Comparison of ENCODE assay signal across 1 cellular context in the genomic region with DNA sequence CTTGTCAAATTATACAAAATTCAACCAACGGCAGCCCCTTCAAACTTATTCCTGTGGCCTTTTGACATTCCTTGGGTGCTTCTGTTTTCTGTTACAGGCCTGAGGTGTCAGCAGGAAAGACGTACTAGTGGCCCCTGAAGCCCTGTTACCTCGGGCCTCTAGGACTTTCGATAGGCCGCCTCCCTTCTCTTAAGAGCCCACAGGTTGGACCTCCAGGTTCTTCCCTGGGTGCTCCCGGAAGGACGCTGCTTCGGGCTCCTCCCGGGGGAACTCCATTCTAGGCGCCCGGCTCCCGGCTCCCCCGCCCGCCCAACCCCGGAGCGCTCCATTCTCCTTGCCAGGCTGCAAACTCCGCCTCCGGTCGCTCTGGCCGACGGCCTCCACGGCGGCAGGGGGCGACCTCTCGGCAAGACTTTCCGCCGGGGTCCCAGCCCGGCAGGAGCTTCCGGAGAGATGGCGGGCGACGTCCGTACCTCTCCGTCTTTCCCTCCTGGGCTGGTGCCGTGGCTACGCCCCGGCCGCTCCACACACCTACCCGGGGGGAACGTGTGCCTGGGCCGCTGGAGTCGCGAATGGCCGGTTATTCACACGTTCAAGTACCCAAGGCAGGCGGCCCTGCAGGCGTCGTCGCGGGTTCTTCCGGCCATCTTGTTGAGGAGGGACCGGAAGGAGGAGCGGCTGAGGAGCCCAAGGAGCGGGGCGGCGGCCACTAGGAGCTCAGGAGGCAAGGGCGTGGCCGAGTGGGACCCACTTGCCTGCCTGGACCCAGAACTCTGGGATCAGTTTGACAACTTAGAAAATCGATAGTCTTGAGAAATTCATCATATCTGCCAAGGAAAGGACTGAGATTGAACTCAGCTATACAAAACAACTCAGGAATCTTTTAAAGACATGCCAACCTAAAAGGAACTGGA.
TF ChIP-seq lines count a peak whose summit lies in the region.

No MANE protein-coding gene starts in this region.

TF ChIP-seq in K562, 482 proteins besides CTCF, POLR2A, EP300 and RAD21 (continued from another document and continues in another):
- TF ChIP-seq, protein P1, sequence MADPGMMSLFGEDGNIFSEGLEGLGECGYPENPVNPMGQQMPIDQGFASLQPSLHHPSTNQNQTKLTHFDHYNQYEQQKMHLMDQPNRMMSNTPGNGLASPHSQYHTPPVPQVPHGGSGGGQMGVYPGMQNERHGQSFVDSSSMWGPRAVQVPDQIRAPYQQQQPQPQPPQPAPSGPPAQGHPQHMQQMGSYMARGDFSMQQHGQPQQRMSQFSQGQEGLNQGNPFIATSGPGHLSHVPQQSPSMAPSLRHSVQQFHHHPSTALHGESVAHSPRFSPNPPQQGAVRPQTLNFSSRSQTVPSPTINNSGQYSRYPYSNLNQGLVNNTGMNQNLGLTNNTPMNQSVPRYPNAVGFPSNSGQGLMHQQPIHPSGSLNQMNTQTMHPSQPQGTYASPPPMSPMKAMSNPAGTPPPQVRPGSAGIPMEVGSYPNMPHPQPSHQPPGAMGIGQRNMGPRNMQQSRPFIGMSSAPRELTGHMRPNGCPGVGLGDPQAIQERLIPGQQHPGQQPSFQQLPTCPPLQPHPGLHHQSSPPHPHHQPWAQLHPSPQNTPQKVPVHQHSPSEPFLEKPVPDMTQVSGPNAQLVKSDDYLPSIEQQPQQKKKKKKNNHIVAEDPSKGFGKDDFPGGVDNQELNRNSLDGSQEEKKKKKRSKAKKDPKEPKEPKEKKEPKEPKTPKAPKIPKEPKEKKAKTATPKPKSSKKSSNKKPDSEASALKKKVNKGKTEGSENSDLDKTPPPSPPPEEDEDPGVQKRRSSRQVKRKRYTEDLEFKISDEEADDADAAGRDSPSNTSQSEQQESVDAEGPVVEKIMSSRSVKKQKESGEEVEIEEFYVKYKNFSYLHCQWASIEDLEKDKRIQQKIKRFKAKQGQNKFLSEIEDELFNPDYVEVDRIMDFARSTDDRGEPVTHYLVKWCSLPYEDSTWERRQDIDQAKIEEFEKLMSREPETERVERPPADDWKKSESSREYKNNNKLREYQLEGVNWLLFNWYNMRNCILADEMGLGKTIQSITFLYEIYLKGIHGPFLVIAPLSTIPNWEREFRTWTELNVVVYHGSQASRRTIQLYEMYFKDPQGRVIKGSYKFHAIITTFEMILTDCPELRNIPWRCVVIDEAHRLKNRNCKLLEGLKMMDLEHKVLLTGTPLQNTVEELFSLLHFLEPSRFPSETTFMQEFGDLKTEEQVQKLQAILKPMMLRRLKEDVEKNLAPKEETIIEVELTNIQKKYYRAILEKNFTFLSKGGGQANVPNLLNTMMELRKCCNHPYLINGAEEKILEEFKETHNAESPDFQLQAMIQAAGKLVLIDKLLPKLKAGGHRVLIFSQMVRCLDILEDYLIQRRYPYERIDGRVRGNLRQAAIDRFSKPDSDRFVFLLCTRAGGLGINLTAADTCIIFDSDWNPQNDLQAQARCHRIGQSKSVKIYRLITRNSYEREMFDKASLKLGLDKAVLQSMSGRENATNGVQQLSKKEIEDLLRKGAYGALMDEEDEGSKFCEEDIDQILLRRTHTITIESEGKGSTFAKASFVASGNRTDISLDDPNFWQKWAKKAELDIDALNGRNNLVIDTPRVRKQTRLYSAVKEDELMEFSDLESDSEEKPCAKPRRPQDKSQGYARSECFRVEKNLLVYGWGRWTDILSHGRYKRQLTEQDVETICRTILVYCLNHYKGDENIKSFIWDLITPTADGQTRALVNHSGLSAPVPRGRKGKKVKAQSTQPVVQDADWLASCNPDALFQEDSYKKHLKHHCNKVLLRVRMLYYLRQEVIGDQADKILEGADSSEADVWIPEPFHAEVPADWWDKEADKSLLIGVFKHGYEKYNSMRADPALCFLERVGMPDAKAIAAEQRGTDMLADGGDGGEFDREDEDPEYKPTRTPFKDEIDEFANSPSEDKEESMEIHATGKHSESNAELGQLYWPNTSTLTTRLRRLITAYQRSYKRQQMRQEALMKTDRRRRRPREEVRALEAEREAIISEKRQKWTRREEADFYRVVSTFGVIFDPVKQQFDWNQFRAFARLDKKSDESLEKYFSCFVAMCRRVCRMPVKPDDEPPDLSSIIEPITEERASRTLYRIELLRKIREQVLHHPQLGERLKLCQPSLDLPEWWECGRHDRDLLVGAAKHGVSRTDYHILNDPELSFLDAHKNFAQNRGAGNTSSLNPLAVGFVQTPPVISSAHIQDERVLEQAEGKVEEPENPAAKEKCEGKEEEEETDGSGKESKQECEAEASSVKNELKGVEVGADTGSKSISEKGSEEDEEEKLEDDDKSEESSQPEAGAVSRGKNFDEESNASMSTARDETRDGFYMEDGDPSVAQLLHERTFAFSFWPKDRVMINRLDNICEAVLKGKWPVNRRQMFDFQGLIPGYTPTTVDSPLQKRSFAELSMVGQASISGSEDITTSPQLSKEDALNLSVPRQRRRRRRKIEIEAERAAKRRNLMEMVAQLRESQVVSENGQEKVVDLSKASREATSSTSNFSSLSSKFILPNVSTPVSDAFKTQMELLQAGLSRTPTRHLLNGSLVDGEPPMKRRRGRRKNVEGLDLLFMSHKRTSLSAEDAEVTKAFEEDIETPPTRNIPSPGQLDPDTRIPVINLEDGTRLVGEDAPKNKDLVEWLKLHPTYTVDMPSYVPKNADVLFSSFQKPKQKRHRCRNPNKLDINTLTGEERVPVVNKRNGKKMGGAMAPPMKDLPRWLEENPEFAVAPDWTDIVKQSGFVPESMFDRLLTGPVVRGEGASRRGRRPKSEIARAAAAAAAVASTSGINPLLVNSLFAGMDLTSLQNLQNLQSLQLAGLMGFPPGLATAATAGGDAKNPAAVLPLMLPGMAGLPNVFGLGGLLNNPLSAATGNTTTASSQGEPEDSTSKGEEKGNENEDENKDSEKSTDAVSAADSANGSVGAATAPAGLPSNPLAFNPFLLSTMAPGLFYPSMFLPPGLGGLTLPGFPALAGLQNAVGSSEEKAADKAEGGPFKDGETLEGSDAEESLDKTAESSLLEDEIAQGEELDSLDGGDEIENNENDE (IDR thresholded peaks at IDR 0.05; ENCODE audit: low read depth, low read length), result no peak
- TF ChIP-seq FOXJ2 (tag; IDR thresholded peaks at IDR 0.05) (no peak), ZNF780A (CRISPR knock-in tag; IDR thresholded peaks at IDR 0.05) (no peak), ARID2 (IDR thresholded peaks at IDR 0.05) (no peak), SMAD2 (IDR thresholded peaks at IDR 0.05; ENCODE audit: low read depth, low read length) (no peak), HNRNPLL (IDR thresholded peaks at IDR 0.05; ENCODE audit: low read depth, low read length, poor library complexity, severe bottlenecking) (peak; percentile 66), POLR2AphosphoS5 (IDR thresholded peaks at IDR 0.05; ENCODE audit: control insufficient read depth, insufficient read depth, low read depth, low read length) (peak; percentile 62; the same call in 1 of the 2 replicates), ZNF444 (CRISPR knock-in tag; IDR thresholded peaks at IDR 0.05) (no peak), ZNF644 (tag; IDR thresholded peaks at IDR 0.05; ENCODE audit: low read depth) (0 out of 2 replicates have a peak, but pooled peaks have one; percentile 52), ZNF253 (CRISPR knock-in tag; conservative IDR thresholded peaks at IDR 0.05) (no peak), CBFB (CRISPR knock-in tag; IDR thresholded peaks at IDR 0.05) (no peak), MXI1 (IDR thresholded peaks at IDR 0.05; ENCODE audit: low read depth, low read length) (no peak), TOE1 (IDR thresholded peaks at IDR 0.05; ENCODE audit: borderline replicate concordance) (peak; percentile 78), TOE1 (CRISPR knock-in tag; IDR thresholded peaks at IDR 0.05; ENCODE audit: borderline replicate concordance, low read depth) (no peak), RB1 (IDR thresholded peaks at IDR 0.05; ENCODE audit: low read depth) (peak; percentile 92; the same call in 1 of the 2 replicates), SREBF2 (CRISPR knock-in tag; IDR thresholded peaks at IDR 0.05) (no peak), BRD9 (IDR thresholded peaks at IDR 0.05; ENCODE audit: low read depth, partially characterized antibody) (peak; percentile 55)
- TF ChIP-seq, protein P2, sequence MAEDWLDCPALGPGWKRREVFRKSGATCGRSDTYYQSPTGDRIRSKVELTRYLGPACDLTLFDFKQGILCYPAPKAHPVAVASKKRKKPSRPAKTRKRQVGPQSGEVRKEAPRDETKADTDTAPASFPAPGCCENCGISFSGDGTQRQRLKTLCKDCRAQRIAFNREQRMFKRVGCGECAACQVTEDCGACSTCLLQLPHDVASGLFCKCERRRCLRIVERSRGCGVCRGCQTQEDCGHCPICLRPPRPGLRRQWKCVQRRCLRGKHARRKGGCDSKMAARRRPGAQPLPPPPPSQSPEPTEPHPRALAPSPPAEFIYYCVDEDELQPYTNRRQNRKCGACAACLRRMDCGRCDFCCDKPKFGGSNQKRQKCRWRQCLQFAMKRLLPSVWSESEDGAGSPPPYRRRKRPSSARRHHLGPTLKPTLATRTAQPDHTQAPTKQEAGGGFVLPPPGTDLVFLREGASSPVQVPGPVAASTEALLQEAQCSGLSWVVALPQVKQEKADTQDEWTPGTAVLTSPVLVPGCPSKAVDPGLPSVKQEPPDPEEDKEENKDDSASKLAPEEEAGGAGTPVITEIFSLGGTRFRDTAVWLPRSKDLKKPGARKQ (CRISPR knock-in tag; IDR thresholded peaks at IDR 0.05), result no peak
- TF ChIP-seq, protein P3, sequence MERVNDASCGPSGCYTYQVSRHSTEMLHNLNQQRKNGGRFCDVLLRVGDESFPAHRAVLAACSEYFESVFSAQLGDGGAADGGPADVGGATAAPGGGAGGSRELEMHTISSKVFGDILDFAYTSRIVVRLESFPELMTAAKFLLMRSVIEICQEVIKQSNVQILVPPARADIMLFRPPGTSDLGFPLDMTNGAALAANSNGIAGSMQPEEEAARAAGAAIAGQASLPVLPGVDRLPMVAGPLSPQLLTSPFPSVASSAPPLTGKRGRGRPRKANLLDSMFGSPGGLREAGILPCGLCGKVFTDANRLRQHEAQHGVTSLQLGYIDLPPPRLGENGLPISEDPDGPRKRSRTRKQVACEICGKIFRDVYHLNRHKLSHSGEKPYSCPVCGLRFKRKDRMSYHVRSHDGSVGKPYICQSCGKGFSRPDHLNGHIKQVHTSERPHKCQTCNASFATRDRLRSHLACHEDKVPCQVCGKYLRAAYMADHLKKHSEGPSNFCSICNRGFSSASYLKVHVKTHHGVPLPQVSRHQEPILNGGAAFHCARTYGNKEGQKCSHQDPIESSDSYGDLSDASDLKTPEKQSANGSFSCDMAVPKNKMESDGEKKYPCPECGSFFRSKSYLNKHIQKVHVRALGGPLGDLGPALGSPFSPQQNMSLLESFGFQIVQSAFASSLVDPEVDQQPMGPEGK (CRISPR knock-in tag; IDR thresholded peaks at IDR 0.05; ENCODE audit: borderline replicate concordance), result no peak
- TF ChIP-seq, protein P4, sequence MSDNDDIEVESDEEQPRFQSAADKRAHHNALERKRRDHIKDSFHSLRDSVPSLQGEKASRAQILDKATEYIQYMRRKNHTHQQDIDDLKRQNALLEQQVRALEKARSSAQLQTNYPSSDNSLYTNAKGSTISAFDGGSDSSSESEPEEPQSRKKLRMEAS (CRISPR knock-in tag; IDR thresholded peaks at IDR 0.05), result peak; percentile 86
- TF ChIP-seq, protein P5, sequence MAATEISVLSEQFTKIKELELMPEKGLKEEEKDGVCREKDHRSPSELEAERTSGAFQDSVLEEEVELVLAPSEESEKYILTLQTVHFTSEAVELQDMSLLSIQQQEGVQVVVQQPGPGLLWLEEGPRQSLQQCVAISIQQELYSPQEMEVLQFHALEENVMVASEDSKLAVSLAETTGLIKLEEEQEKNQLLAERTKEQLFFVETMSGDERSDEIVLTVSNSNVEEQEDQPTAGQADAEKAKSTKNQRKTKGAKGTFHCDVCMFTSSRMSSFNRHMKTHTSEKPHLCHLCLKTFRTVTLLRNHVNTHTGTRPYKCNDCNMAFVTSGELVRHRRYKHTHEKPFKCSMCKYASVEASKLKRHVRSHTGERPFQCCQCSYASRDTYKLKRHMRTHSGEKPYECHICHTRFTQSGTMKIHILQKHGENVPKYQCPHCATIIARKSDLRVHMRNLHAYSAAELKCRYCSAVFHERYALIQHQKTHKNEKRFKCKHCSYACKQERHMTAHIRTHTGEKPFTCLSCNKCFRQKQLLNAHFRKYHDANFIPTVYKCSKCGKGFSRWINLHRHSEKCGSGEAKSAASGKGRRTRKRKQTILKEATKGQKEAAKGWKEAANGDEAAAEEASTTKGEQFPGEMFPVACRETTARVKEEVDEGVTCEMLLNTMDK (IDR thresholded peaks at IDR 0.05; ENCODE audit: borderline replicate concordance, insufficient read depth, low read depth, low read length, poor library complexity, severe bottlenecking), result peak; percentile 99
- TF ChIP-seq, protein P6, sequence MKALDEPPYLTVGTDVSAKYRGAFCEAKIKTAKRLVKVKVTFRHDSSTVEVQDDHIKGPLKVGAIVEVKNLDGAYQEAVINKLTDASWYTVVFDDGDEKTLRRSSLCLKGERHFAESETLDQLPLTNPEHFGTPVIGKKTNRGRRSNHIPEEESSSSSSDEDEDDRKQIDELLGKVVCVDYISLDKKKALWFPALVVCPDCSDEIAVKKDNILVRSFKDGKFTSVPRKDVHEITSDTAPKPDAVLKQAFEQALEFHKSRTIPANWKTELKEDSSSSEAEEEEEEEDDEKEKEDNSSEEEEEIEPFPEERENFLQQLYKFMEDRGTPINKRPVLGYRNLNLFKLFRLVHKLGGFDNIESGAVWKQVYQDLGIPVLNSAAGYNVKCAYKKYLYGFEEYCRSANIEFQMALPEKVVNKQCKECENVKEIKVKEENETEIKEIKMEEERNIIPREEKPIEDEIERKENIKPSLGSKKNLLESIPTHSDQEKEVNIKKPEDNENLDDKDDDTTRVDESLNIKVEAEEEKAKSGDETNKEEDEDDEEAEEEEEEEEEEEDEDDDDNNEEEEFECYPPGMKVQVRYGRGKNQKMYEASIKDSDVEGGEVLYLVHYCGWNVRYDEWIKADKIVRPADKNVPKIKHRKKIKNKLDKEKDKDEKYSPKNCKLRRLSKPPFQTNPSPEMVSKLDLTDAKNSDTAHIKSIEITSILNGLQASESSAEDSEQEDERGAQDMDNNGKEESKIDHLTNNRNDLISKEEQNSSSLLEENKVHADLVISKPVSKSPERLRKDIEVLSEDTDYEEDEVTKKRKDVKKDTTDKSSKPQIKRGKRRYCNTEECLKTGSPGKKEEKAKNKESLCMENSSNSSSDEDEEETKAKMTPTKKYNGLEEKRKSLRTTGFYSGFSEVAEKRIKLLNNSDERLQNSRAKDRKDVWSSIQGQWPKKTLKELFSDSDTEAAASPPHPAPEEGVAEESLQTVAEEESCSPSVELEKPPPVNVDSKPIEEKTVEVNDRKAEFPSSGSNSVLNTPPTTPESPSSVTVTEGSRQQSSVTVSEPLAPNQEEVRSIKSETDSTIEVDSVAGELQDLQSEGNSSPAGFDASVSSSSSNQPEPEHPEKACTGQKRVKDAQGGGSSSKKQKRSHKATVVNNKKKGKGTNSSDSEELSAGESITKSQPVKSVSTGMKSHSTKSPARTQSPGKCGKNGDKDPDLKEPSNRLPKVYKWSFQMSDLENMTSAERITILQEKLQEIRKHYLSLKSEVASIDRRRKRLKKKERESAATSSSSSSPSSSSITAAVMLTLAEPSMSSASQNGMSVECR (CRISPR knock-in tag; IDR thresholded peaks at IDR 0.05), result no peak
